Comparison of ENCODE assay signal across 14 cellular contexts in the genomic region with DNA sequence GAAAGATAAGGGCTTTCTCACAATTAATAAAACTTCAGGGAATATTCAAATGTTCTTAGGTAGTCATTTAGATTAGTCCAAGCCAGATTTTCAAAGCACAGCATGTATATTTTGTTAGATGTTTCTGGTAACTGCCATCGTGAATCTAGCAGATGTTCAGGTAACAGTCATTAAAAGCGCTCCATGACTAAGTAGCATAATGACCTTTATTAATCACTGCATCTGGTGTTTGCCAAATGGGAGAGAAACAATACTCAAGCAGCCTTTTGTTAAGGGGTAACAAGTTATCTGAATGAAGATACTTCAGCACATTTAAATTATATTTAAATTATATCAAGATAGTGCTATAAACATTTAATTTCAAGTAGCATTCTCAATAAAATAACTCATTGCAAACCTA.
"Had no signal": no experiment of that assay in that cellular context is flagged by ENCODE, and none has a peak within 500 bp of the region (broad histone marks: within the 10 kb centered on the region; RNA-seq: fewer than 3 reads in every experiment).

No MANE protein-coding gene starts in this region.

- H3K27me3 ChIP-seq: adrenal gland, body of pancreas, esophagus squamous epithelium, heart right ventricle, ovary, upper lobe of left lung had no signal

- DNase-seq: activated naive CD4-positive, alpha-beta T cell treated with anti-CD3 and anti-CD28 coated beads, Interleukin-2, amount 50 U/mL, for 16 hours; activated T-cell treated with anti-CD3 and anti-CD28 coated beads, Interleukin-2, amount 50 U/mL, for 1 hour; adrenal gland; body of pancreas; esophagus squamous epithelium; heart right ventricle; left ventricle myocardium inferior; ovary; stimulated activated CD4-positive, alpha-beta T cell treated with anti-CD3 and anti-CD28 coated beads, Interleukin-12 subunit alpha, Interleukin-12 subunit beta, amount 100 ng/mL, for 4 hours; stimulated activated naive CD4-positive, alpha-beta T cell treated with Interleukin-2 at 50 U/mL for 16 hours; T-helper 17 cell; upper lobe of left lung had no signal

- H3K9me3 Mint-ChIP-seq: dendritic cell treated with granulocyte-macrophage colony-stimulating factor and Interleukin-4, amounts not matched to agents 40 ng/mL and 50 ng/mL, for 4 days; neural crest cell had no signal

- H3K27ac ChIP-seq: body of pancreas, esophagus squamous epithelium, heart right ventricle, left ventricle myocardium inferior, ovary, upper lobe of left lung had no signal

- H3K36me3 ChIP-seq: adrenal gland, esophagus squamous epithelium, heart right ventricle, left ventricle myocardium inferior, ovary, upper lobe of left lung had no signal

- H3K27ac Mint-ChIP-seq: dendritic cell treated with granulocyte-macrophage colony-stimulating factor and Interleukin-4, amounts not matched to agents 40 ng/mL and 50 ng/mL, for 4 days; T-helper 17 cell had no signal

- H3K4me1 ChIP-seq: esophagus squamous epithelium had no signal

- H3K9me3 ChIP-seq: adrenal gland, esophagus squamous epithelium, left ventricle myocardium inferior, ovary, upper lobe of left lung had no signal

- H3K4me3 ChIP-seq: adrenal gland, body of pancreas, esophagus squamous epithelium, heart right ventricle, left ventricle myocardium inferior, ovary, upper lobe of left lung had no signal

- ATAC-seq: body of pancreas, heart right ventricle, T-helper 17 cell had no signal

- H3K4me3 Mint-ChIP-seq: dendritic cell treated with granulocyte-macrophage colony-stimulating factor and Interleukin-4, amounts not matched to agents 40 ng/mL and 50 ng/mL, for 4 days; neural crest cell; T-helper 17 cell had no signal

- H3K27me3 Mint-ChIP-seq: dendritic cell treated with granulocyte-macrophage colony-stimulating factor and Interleukin-4, amounts not matched to agents 40 ng/mL and 50 ng/mL, for 4 days had no signal
